In genomic region chr15:67771201-67771600, GRCh38 we compare ENCODE assay signal across 1 cellular context.
TF ChIP-seq lines count a peak whose summit lies in the region.

No MANE protein-coding gene starts in this region.

TF ChIP-seq in HEK293, 187 proteins besides CTCF, POLR2A, EP300 and RAD21 (continued from another document and continues in another):
- TF ChIP-seq ZBTB44 (tag by site-specific recombination; IDR thresholded peaks at IDR 0.05) = peak; percentile 6; the same call in 1 of the 2 replicates
- peak; percentile 21; the same call in 1 of the 2 replicates for TF ChIP-seq ZNF692 (tag by site-specific recombination; IDR thresholded peaks at IDR 0.05)
- TF ChIP-seq INSM2 (tag by site-specific recombination; IDR thresholded peaks at IDR 0.05) = 0 out of 2 replicates have a peak, but pooled peaks have one; percentile 13
- TF ChIP-seq OVOL3 (tag by site-specific recombination; IDR thresholded peaks at IDR 0.05) = no peak
- no peak for TF ChIP-seq ZNF324 (tag by site-specific recombination; IDR thresholded peaks at IDR 0.05)
- TF ChIP-seq ZNF473 (tag by site-specific recombination; IDR thresholded peaks at IDR 0.05) = no peak
- no peak for TF ChIP-seq ZNF629 (tag by site-specific recombination; IDR thresholded peaks at IDR 0.05)
- no peak for TF ChIP-seq ZNF830 (tag by site-specific recombination; IDR thresholded peaks at IDR 0.05; ENCODE audit: low read depth)
- peak; percentile 78 for TF ChIP-seq ZNF341 (tag by site-specific recombination; IDR thresholded peaks at IDR 0.05; ENCODE audit: low read depth)
- TF ChIP-seq ZNF792 (tag by site-specific recombination; IDR thresholded peaks at IDR 0.05) = no peak
- peak; percentile 70 for TF ChIP-seq OSR2 (tag by site-specific recombination; IDR thresholded peaks at IDR 0.05)
- TF ChIP-seq PATZ1 (tag by site-specific recombination; IDR thresholded peaks at IDR 0.05) = no peak
- no peak for TF ChIP-seq HOXD13 (CRISPR knock-in tag; IDR thresholded peaks at IDR 0.05; ENCODE audit: borderline replicate concordance)
- TF ChIP-seq ZNF626 (tag by site-specific recombination; IDR thresholded peaks at IDR 0.05) = no peak
- no peak for TF ChIP-seq ZNF510 (tag by site-specific recombination; IDR thresholded peaks at IDR 0.05; ENCODE audit: insufficient replicate concordance)
- no peak for TF ChIP-seq ZNF623 (tag by site-specific recombination; IDR thresholded peaks at IDR 0.05)
- no peak for TF ChIP-seq ZNF560 (tag by site-specific recombination; IDR thresholded peaks at IDR 0.05; ENCODE audit: borderline replicate concordance)
- no peak for TF ChIP-seq SP3 (tag by site-specific recombination; IDR thresholded peaks at IDR 0.05)
- no peak for TF ChIP-seq ZNF837 (tag by site-specific recombination; IDR thresholded peaks at IDR 0.05)
- TF ChIP-seq ZNF10 (tag by site-specific recombination; IDR thresholded peaks at IDR 0.05) = peak; percentile 80
- peak; percentile 34; the same call in 1 of the 2 replicates for TF ChIP-seq ZIC2 (tag by site-specific recombination; IDR thresholded peaks at IDR 0.05)
- no peak for TF ChIP-seq ZNF121 (tag by site-specific recombination; IDR thresholded peaks at IDR 0.05)
- TF ChIP-seq ZEB2 (tag by site-specific recombination; IDR thresholded peaks at IDR 0.05) = 0 out of 2 replicates have a peak, but pooled peaks have one; percentile 20
- TF ChIP-seq ZNF398 (tag by site-specific recombination; IDR thresholded peaks at IDR 0.05) = peak; percentile 21; the same call in 1 of the 2 replicates
- no peak for TF ChIP-seq ELK4 (IDR thresholded peaks at IDR 0.05; ENCODE audit: borderline replicate concordance, low read depth, low read length)
- TF ChIP-seq ZNF292 (tag by site-specific recombination; IDR thresholded peaks at IDR 0.05; ENCODE audit: borderline replicate concordance, low read depth) = no peak
- TF ChIP-seq ZBTB10 (tag by site-specific recombination; IDR thresholded peaks at IDR 0.05) = no peak
- TF ChIP-seq ZNF544 (tag by site-specific recombination; IDR thresholded peaks at IDR 0.05) = no peak
- TF ChIP-seq ZNF777 (tag by site-specific recombination; IDR thresholded peaks at IDR 0.05; ENCODE audit: borderline replicate concordance) = no peak
- no peak for TF ChIP-seq ZNF18 (tag by site-specific recombination; IDR thresholded peaks at IDR 0.05)
- no peak for TF ChIP-seq ZBTB21 (tag by site-specific recombination; IDR thresholded peaks at IDR 0.05)
- TF ChIP-seq ZNF391 (tag by site-specific recombination; IDR thresholded peaks at IDR 0.05; ENCODE audit: borderline replicate concordance, low read depth) = no peak
- TF ChIP-seq ZNF280C (tag by site-specific recombination; IDR thresholded peaks at IDR 0.05) = no peak
- TF ChIP-seq ZNF175 (tag by site-specific recombination; IDR thresholded peaks at IDR 0.05) = no peak
- no peak for TF ChIP-seq RBAK (tag by site-specific recombination; IDR thresholded peaks at IDR 0.05)
- TF ChIP-seq ZFP41 (tag by site-specific recombination; IDR thresholded peaks at IDR 0.05; ENCODE audit: borderline replicate concordance) = no peak
- TF ChIP-seq ZNF132 (tag by site-specific recombination; IDR thresholded peaks at IDR 0.05; ENCODE audit: borderline replicate concordance) = no peak
- TF ChIP-seq ZNF645 (tag by site-specific recombination; IDR thresholded peaks at IDR 0.05) = no peak
- peak; percentile 45 for TF ChIP-seq SP7 (tag by site-specific recombination; IDR thresholded peaks at IDR 0.05)
- no peak for TF ChIP-seq ZSCAN5A (tag by site-specific recombination; IDR thresholded peaks at IDR 0.05)
- peak; percentile 71 for TF ChIP-seq ZNF600 (tag by site-specific recombination; IDR thresholded peaks at IDR 0.05)
- TF ChIP-seq ZNF670 (tag by site-specific recombination; IDR thresholded peaks at IDR 0.05; ENCODE audit: low read depth) = no peak
- TF ChIP-seq ZNF174 (tag by site-specific recombination; IDR thresholded peaks at IDR 0.05) = no peak
- TF ChIP-seq ZNF521 (tag by site-specific recombination; IDR thresholded peaks at IDR 0.05) = no peak
